In genomic region chr13:114151031-114151430, GRCh38 we compare ENCODE assay signal across 13 cellular contexts. TPM values are rescaled to one million over a fixed set of nuclear protein-coding genes. Genes with fewer than 3 reads are reported as not detected.
A peak's percentile ranks its signal among the peaks of the same experiment; 100 is the strongest.
DNase-seq lines count a peak whose midpoint lies in the region; ATAC-seq and TF ChIP-seq lines count a peak whose summit lies in the region.
"Had no signal": no experiment of that assay in that cellular context is flagged by ENCODE, and none has a peak within 500 bp of the region (broad histone marks: within the 10 kb centered on the region; RNA-seq: fewer than 3 reads in every experiment).

No MANE protein-coding gene starts in this region.

- H3K36me3 ChIP-seq in body of pancreas (replicated peaks in 1 of 2; ENCODE audit: insufficient read depth in 1 of 2, low read depth in 2 of 2): no peaks in the 10 kb centered on the region
- no peaks in the 10 kb centered on the region for H3K36me3 ChIP-seq in tibial nerve
- H3K36me3 ChIP-seq: sigmoid colon had no signal

- H3K27ac Mint-ChIP-seq in CD14-positive monocyte (peak overlapping the region in 5 of 7 donors; percentile 46 to 84 (median 78)), naive B cell (peak overlapping the region in 4 of 6 donors; percentile 9 to 88 (median 30))
- H3K27ac Mint-ChIP-seq in activated naive CD8-positive, alpha-beta T cell: peak overlapping the region; percentile 97

- H3K4me1 ChIP-seq in body of pancreas (peaks cover 23% of the 10 kb centered on the region), tibial nerve (no peaks in the 10 kb centered on the region)
- H3K4me1 ChIP-seq: sigmoid colon had no signal

- TF ChIP-seq CTCF in CD14-positive monocyte (IDR thresholded peaks at IDR 0.05) (no peak), body of pancreas (IDR thresholded peaks at IDR 0.05) (no peak), tibial nerve (IDR thresholded peaks at IDR 0.05) (no peak)

- no peak overlapping the region for H3K4me3 ChIP-seq in body of pancreas
- no peak overlapping the region for H3K4me3 ChIP-seq in tibial nerve
- H3K4me3 ChIP-seq: sigmoid colon had no signal

- peaks cover 0 to 14% (median 4%) of the 10 kb centered on the region in 3 donors for H3K27me3 Mint-ChIP-seq in CD14-positive monocyte (ENCODE audit: low read depth in 3 of 3)
- no peaks in the 10 kb centered on the region for H3K27me3 Mint-ChIP-seq in activated naive CD8-positive, alpha-beta T cell
- peaks cover 0 to 16% (median 10%) of the 10 kb centered on the region in 3 donors for H3K27me3 Mint-ChIP-seq in naive B cell

- TF ChIP-seq EP300 in tibial nerve (IDR thresholded peaks at IDR 0.05): no peak

- H3K4me3 Mint-ChIP-seq in CD14-positive monocyte: peak overlapping the region in 1 of 2 donors; percentile 64
- H3K4me3 Mint-ChIP-seq in activated naive CD8-positive, alpha-beta T cell: peak overlapping the region; percentile 57
- peak overlapping the region in 1 of 8 donors; percentile 76 for H3K4me3 Mint-ChIP-seq in naive B cell

- DNase-seq in CD14-positive monocyte (ENCODE audit: low spot score): no peak
- peak; percentile 58 for DNase-seq in GF-D8 (lab: John Stamatoyannopoulos, UW)
- DNase-seq in naive B cell: no peak
- DNase-seq in body of pancreas: no peak
- no peak for DNase-seq in tibial nerve (ENCODE audit: low spot score in 2 of 2)
- no peak for DNase-seq in OCI-M1 (lab: John Stamatoyannopoulos, UW)
- DNase-seq: sigmoid colon, SW 1271 had no signal

- H3K9me3 Mint-ChIP-seq in CD14-positive monocyte (peaks cover 0 to 4% (median 0%) of the 10 kb centered on the region in 7 donors), naive B cell (peaks cover 0 to 6% (median 0%) of the 10 kb centered on the region in 7 donors)
- peaks cover 4% of the 10 kb centered on the region for H3K9me3 Mint-ChIP-seq in activated naive CD8-positive, alpha-beta T cell (ENCODE audit: low read depth)

- no peaks in the 10 kb centered on the region for H3K27me3 ChIP-seq in body of pancreas
- no peaks in the 10 kb centered on the region for H3K27me3 ChIP-seq in tibial nerve
- H3K27me3 ChIP-seq: sigmoid colon had no signal

- H3K9me3 ChIP-seq in body of pancreas (no peaks in the 10 kb centered on the region), tibial nerve (no peaks in the 10 kb centered on the region)
- H3K9me3 ChIP-seq: sigmoid colon had no signal

- intact Hi-C loops in CD14-positive monocyte (cut with micrococcal nuclease) (no loop called here), body of pancreas (cut with DNase I) (no loop called here)

- H3K4me1 Mint-ChIP-seq in CD14-positive monocyte (peaks cover 73% of the 10 kb centered on the region), naive B cell (peaks cover 36 to 44% (median 39%) of the 10 kb centered on the region in 3 donors)
- peaks cover 79% of the 10 kb centered on the region for H3K4me1 Mint-ChIP-seq in activated naive CD8-positive, alpha-beta T cell (ENCODE audit: low read depth)

- ATAC-seq in naive B cell (ENCODE audit: low read depth in 2 of 2): no peak
- ATAC-seq in body of pancreas: no peak

- TF ChIP-seq POLR2A in body of pancreas (IDR thresholded peaks at IDR 0.05) (no peak), tibial nerve (IDR thresholded peaks at IDR 0.05) (no peak)

- no peak overlapping the region for H3K27ac ChIP-seq in body of pancreas
- H3K27ac ChIP-seq in tibial nerve: no peak overlapping the region
- H3K27ac ChIP-seq: sigmoid colon had no signal

- 73 to 91% methylated on average over 9 to 10 of the region's 10 CpGs for WGBS in body of pancreas, 2 donors
- WGBS in tibial nerve, 2 donors: 65% methylated on average over 10 of the region's 10 CpGs

- H3K36me3 Mint-ChIP-seq in CD14-positive monocyte (peaks cover 0 to 2% of the 10 kb centered on the region in 2 donors), naive B cell (peaks cover 0 to 9% of the 10 kb centered on the region in 2 donors)
- H3K36me3 Mint-ChIP-seq in activated naive CD8-positive, alpha-beta T cell: peaks cover 4% of the 10 kb centered on the region

RNA-seq across cellular contexts. Expression of gene RASA3, which starts 18.6 kb away (rescaled TPM):
- polyA plus RNA-seq in CD14-positive monocyte (10 to 100 TPM in 1 of 2 donors, 1 to 10 TPM in 1; 9.0 to 16.6 TPM), naive B cell (ENCODE audit: low read depth in 6 of 6) (10 to 100 TPM; 17.1 to 41.9 (median 28.8) TPM)
- total RNA-seq in body of pancreas (10 to 100 TPM; 10.2 to 19.2 TPM), tibial nerve (10 to 100 TPM; 36.2 to 63.3 (median 46.3) TPM)

RNA-seq across cellular contexts. Expression of gene CFAP97D2, which starts 28.0 kb away (rescaled TPM):
- polyA plus RNA-seq in CD14-positive monocyte (under 1 TPM in 1 of 2 donors, not detected in 1; 0.21 TPM), naive B cell (ENCODE audit: low read depth in 6 of 6) (not detected)
- total RNA-seq in body of pancreas (not detected), tibial nerve (not detected)
- total RNA-seq: astrocyte, glomerular endothelial cell, kidney epithelial cell, sigmoid colon had no signal
- polyA plus RNA-seq: neural cell had no signal

Comparison
In these comparisons a context has a peak if more than half of its experiments do, and no peak if none do; other contexts are left out.
1. H3K27ac Mint-ChIP-seq: peak in every context shown above with its lines; median percentile 97 in activated naive CD8-positive, alpha-beta T cell; 78 in CD14-positive monocyte; 30 in naive B cell.